ENCODE assay signal across 1 cellular context in genomic region chr1:12697406-12697805, GRCh38.
TF ChIP-seq lines count a peak whose summit lies in the region.

No MANE protein-coding gene starts in this region.

TF ChIP-seq in GM23338, 12 proteins besides CTCF, POLR2A, EP300 and RAD21:
- no peak for TF ChIP-seq CREB1 (CRISPR knock-in tag; IDR thresholded peaks at IDR 0.05; ENCODE audit: low read depth)
- TF ChIP-seq ZNF114 (CRISPR knock-in tag; IDR thresholded peaks at IDR 0.05): no peak
- no peak for TF ChIP-seq EZH2phosphoT487 (IDR thresholded peaks at IDR 0.05; ENCODE audit: unreplicated experiment)
- TF ChIP-seq ZNF331 (CRISPR knock-in tag; IDR thresholded peaks at IDR 0.05; ENCODE audit: low read depth): no peak
- TF ChIP-seq EZH2 (IDR thresholded peaks at IDR 0.05; ENCODE audit: low read depth, unreplicated experiment): no peak
- TF ChIP-seq STAT1 (IDR thresholded peaks at IDR 0.05; ENCODE audit: unreplicated experiment): no peak
- no peak for TF ChIP-seq ZNF462 (CRISPR knock-in tag; IDR thresholded peaks at IDR 0.05)
- no peak for TF ChIP-seq ETS1 (IDR thresholded peaks at IDR 0.05)
- no peak for TF ChIP-seq JUNB (IDR thresholded peaks at IDR 0.05; ENCODE audit: unreplicated experiment)
- no peak for TF ChIP-seq POLR2AphosphoS5 (IDR thresholded peaks at IDR 0.05; ENCODE audit: low read depth)
- TF ChIP-seq REST (IDR thresholded peaks at IDR 0.05; ENCODE audit: unreplicated experiment): no peak
- no peak for TF ChIP-seq NANOG (IDR thresholded peaks at IDR 0.05; ENCODE audit: borderline replicate concordance)
